In the genomic region with DNA sequence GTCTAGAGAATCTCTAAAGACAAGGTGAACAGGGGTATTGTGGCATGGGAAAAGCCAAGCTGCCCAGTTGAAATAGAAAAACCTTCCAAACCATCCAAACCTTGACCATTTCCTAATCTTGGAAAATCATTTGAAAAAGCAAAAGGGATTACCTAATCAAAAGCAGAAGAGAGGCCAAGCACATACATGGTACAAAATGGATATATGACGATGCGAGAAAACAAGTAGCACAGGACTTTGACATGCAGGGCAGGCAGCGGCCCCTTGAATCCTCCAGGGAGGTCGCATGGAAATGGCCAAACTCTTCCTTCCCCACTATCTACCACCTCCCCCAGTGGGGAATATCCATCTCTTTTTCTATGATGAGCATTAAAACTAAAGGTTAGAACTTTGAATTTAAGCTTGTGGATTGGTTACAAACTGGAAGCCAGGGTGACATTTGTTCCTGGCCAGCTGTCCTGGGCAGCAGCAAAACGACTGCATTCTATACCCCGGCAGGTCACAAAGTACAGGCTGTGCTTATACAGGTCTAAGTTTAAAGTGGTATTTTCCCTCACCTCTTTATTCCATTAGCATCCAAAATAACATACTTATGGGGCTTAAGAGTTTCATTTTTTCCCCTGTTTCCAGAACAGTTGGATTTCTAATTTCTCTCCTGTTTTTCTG, we compare ENCODE assay signal across 16 cellular contexts. TPM values are rescaled to one million over a fixed set of nuclear protein-coding genes. Genes with fewer than 3 reads are reported as not detected.
DNase-seq lines count a peak whose midpoint lies in the region; ATAC-seq and TF ChIP-seq lines count a peak whose summit lies in the region.
"Had no signal": no experiment of that assay in that cellular context is flagged by ENCODE, and none has a peak within 500 bp of the region (broad histone marks: within the 10 kb centered on the region; RNA-seq: fewer than 3 reads in every experiment).

No MANE protein-coding gene starts in this region.

- H3K4me3 Mint-ChIP-seq in activated CD4-positive, alpha-beta T cell treated with anti-CD3 and anti-CD28 coated beads, Interleukin-2, amount 10 ng/mL, durations not matched to agents 24 days and 14 days, result no peak overlapping the region
- H3K4me3 Mint-ChIP-seq: CD8-positive, alpha-beta memory T cell had no signal

- no peaks in the 10 kb centered on the region for H3K4me1 Mint-ChIP-seq in activated CD4-positive, alpha-beta T cell treated with anti-CD3 and anti-CD28 coated beads, Interleukin-2, amount 10 ng/mL, durations not matched to agents 24 days and 14 days

- DNase-seq in activated CD4-positive, alpha-beta T cell treated with anti-CD3 and anti-CD28 coated beads, Interleukin-2, amount 10 ng/mL, durations not matched to agents 24 days and 14 days, result peak; percentile 43
- no peak for DNase-seq in activated CD4-positive, alpha-beta T cell treated with anti-CD3 and anti-CD28 coated beads for 1 hour
- DNase-seq in heart right ventricle (no peak), left lobe of liver (ENCODE audit: low spot score) (no peak), psoas muscle (peak in 1 of 2 donors; percentile 51), GM20000 (ENCODE audit: low spot score) (no peak), uterus (no peak)
- DNase-seq: AML-193; Caco-2; CD8-positive, alpha-beta memory T cell; DND-41; GDM1 had no signal

- H3K4me1 ChIP-seq in heart right ventricle (peaks cover 0 to 78% (median 29%) of the 10 kb centered on the region in 9 donors), psoas muscle (peaks cover 61% of the 10 kb centered on the region), uterus (no peaks in the 10 kb centered on the region)
- H3K4me1 ChIP-seq: Caco-2 had no signal

- peaks cover 9% of the 10 kb centered on the region for H3K27me3 Mint-ChIP-seq in activated CD4-positive, alpha-beta T cell treated with anti-CD3 and anti-CD28 coated beads, Interleukin-2, amount 10 ng/mL, durations not matched to agents 24 days and 14 days

- no peak for TF ChIP-seq CTCF in heart right ventricle (IDR thresholded peaks at IDR 0.05)
- no peak for TF ChIP-seq CTCF in psoas muscle (IDR thresholded peaks at IDR 0.05)
- TF ChIP-seq CTCF in GM20000 (IDR thresholded peaks at IDR 0.05; ENCODE audit: extremely low read depth, missing control alignments), result no peak
- no peak for TF ChIP-seq CTCF in uterus (IDR thresholded peaks at IDR 0.05)

- H3K36me3 ChIP-seq in heart right ventricle (peaks cover 0 to 40% (median 2%) of the 10 kb centered on the region in 9 donors), psoas muscle (ENCODE audit: insufficient read depth in 1 of 2, low read depth in 1 of 2) (peaks cover 0 to 9% of the 10 kb centered on the region in 2 donors), uterus (no peaks in the 10 kb centered on the region)
- H3K36me3 ChIP-seq: BLaER1, HAP-1 had no signal

- H3K9me3 ChIP-seq in heart right ventricle (no peaks in the 10 kb centered on the region), psoas muscle (no peaks in the 10 kb centered on the region), uterus (no peaks in the 10 kb centered on the region)
- H3K9me3 ChIP-seq: BLaER1, Caco-2, HAP-1 had no signal

- intact Hi-C loops in activated CD4-positive, alpha-beta T cell treated with anti-CD3 and anti-CD28 coated beads, Interleukin-2, amount 10 ng/mL, durations not matched to agents 24 days and 14 days (cut with micrococcal nuclease), result no loop called here
- intact Hi-C loops in heart right ventricle (cut with DNase I), result loop anchor here in 3 of 10 donors (2.0 to 10.0 kb wide), 3 partner anchors 16 to 52 kb away; a partner anchor contains a TSS
- intact Hi-C loops in psoas muscle (cut with DNase I), result loop anchor here in 1 of 2 donors (5.0 kb wide), 1 partner anchor 52 kb away; a partner anchor contains a TSS
- intact Hi-C loops in uterus (cut with DNase I; ENCODE audit: low total_unique reads), result no loop called here

- WGBS in heart right ventricle, 2 donors, result 34 to 56% methylated on average over 6 of the region's 6 CpGs
- 26 to 39% (median 30%) methylated on average over 6 of the region's 6 CpGs for WGBS in psoas muscle, 3 donors

- H3K9me3 Mint-ChIP-seq in activated CD4-positive, alpha-beta T cell treated with anti-CD3 and anti-CD28 coated beads, Interleukin-2, amount 10 ng/mL, durations not matched to agents 24 days and 14 days, result no peaks in the 10 kb centered on the region

- no peak overlapping the region for H3K27ac Mint-ChIP-seq in activated CD4-positive, alpha-beta T cell treated with anti-CD3 and anti-CD28 coated beads, Interleukin-2, amount 10 ng/mL, durations not matched to agents 24 days and 14 days
- H3K27ac Mint-ChIP-seq: CD8-positive, alpha-beta memory T cell had no signal

- TF ChIP-seq POLR2A in uterus (IDR thresholded peaks at IDR 0.05), result no peak

- H3K27me3 ChIP-seq in heart right ventricle, result no peaks in the 10 kb centered on the region
- H3K27me3 ChIP-seq in psoas muscle (ENCODE audit: insufficient read depth in 3 of 3, low read length in 2 of 3), result no peaks in the 10 kb centered on the region
- H3K27me3 ChIP-seq in uterus, result no peaks in the 10 kb centered on the region
- H3K27me3 ChIP-seq: BLaER1 had no signal

- ATAC-seq in heart right ventricle (peak in 7 of 8 donors; percentile 19 to 84 (median 64)), left lobe of liver (peak; percentile 89), psoas muscle (peak; percentile 52 to 80 (median 69)), GM21423 (IDR thresholded peaks at IDR 0.05; ENCODE audit: unreplicated experiment) (no peak)

- H3K4me3 ChIP-seq in heart right ventricle (peak overlapping the region in 1 of 10 donors; percentile 4), psoas muscle (peak overlapping the region; percentile 44), uterus (no peak overlapping the region)
- H3K4me3 ChIP-seq: BLaER1, HAP-1 had no signal

- no peaks in the 10 kb centered on the region for H3K36me3 Mint-ChIP-seq in activated CD4-positive, alpha-beta T cell treated with anti-CD3 and anti-CD28 coated beads, Interleukin-2, amount 10 ng/mL, durations not matched to agents 24 days and 14 days (ENCODE audit: low read depth)

- H3K27ac ChIP-seq in heart right ventricle (peak overlapping the region in 9 of 10 donors; percentile 36 to 72 (median 62)), psoas muscle (peak overlapping the region; percentile 81), uterus (no peak overlapping the region)
- H3K27ac ChIP-seq: 22Rv1, BLaER1 had no signal

RNA-seq across cellular contexts. Expression of a gene that starts 24.7 kb away (rescaled TPM):
- 0.75 and 1.3 TPM in 2 replicates for total RNA-seq in activated CD4-positive, alpha-beta T cell treated with anti-CD3 and anti-CD28 coated beads, Interleukin-2, amount 10 ng/mL, durations not matched to agents 24 days and 14 days
- total RNA-seq in heart right ventricle, result 1,000 to 10,000 TPM in 4 of 10 donors, 100 to 1,000 TPM in 6; 514 to 1,558 (median 939) TPM
- polyA plus RNA-seq in heart right ventricle, result 100 to 1,000 TPM in 1 of 2 donors, 10 to 100 TPM in 1; 94.4 to 174 TPM
- 4.9 TPM for total RNA-seq in left lobe of liver
- 100 to 1,000 TPM; 388 to 842 (median 567) TPM for total RNA-seq in psoas muscle
- polyA plus RNA-seq in psoas muscle, result 100 to 1,000 TPM in 2 of 3 donors, 10 to 100 TPM in 1; 54.8 to 209 (median 117) TPM
- total RNA-seq in uterus, result 10 to 100 TPM in 1 of 4 donors, 1 to 10 TPM in 3; 3.1 to 15.8 (median 9.0) TPM

RNA-seq across cellular contexts. Expression of a gene that starts 52.5 kb away (rescaled TPM):
- total RNA-seq in activated CD4-positive, alpha-beta T cell treated with anti-CD3 and anti-CD28 coated beads, Interleukin-2, amount 10 ng/mL, durations not matched to agents 24 days and 14 days, result 337 and 340 TPM in 2 replicates
- total RNA-seq in heart right ventricle, result 1,000 to 10,000 TPM in 9 of 10 donors, 100 to 1,000 TPM in 1; 952 to 8,349 (median 4,124) TPM
- 1,000 to 10,000 TPM in 1 of 2 donors, 100 to 1,000 TPM in 1; 708 to 3,345 TPM for polyA plus RNA-seq in heart right ventricle
- total RNA-seq in left lobe of liver, result 85.5 TPM
- 1,000 to 10,000 TPM in 3 of 4 donors, 100 to 1,000 TPM in 1; 995 to 3,547 (median 2,203) TPM for total RNA-seq in psoas muscle
- 1,000 to 10,000 TPM in 2 of 3 donors, 100 to 1,000 TPM in 1; 957 to 3,920 (median 1,327) TPM for polyA plus RNA-seq in psoas muscle
- total RNA-seq in uterus, result 100 to 1,000 TPM; 256 to 378 (median 305) TPM

Comparison
In these comparisons a context has a peak if more than half of its experiments do, and no peak if none do; other contexts are left out.
1. H3K27ac ChIP-seq: peak in heart right ventricle (9 of 10) and psoas muscle (single experiment); none in uterus (0 of 2).
2. RNA of a gene that starts 24.7 kb away (total RNA-seq): 514 to 1,558 TPM in heart right ventricle and 388 to 842 TPM in psoas muscle; 3.1 to 15.8 TPM in uterus, 4.9 TPM in left lobe of liver (single experiment) and 0.75 to 1.3 TPM in activated CD4-positive, alpha-beta T cell treated with anti-CD3 and anti-CD28 coated beads, Interleukin-2, amount 10 ng/mL, durations not matched to agents 24 days and 14 days; every median in the first group is over 10 times any median in the second.